Comparison of ENCODE assay signal across 8 cellular contexts in genomic region chr1:46303872-46304326, GRCh38.
DNase-seq lines count a peak whose midpoint lies in the region; TF ChIP-seq lines count a peak whose summit lies in the region.

No MANE protein-coding gene starts in this region.

- peak; percentile 46 for DNase-seq in CD1c-positive myeloid dendritic cell (ENCODE audit: extremely low spot score)
- DNase-seq in stimulated activated CD4-positive, alpha-beta T cell treated with anti-CD3 and anti-CD28 coated beads, Interleukin-4, amount 100 ng/mL, for 24 hours: no peak
- DNase-seq in stimulated activated CD4-positive, alpha-beta T cell treated with anti-CD3 and anti-CD28 coated beads, Interleukin-1b, Interleukin-23, amount 100 ng/mL, for 48 hours: no peak
- DNase-seq in HCEC 1CT: no peak
- no peak for DNase-seq in activated CD4-positive, alpha-beta T cell treated with anti-CD3 and anti-CD28 coated beads for 48 hours

- H3K4me2 ChIP-seq in Loucy (ENCODE audit: low read depth, low read length, poor library complexity, severe bottlenecking): peak overlapping the region; percentile 93

- H3K4me3 ChIP-seq in Loucy (ENCODE audit: low read length, poor library complexity, severe bottlenecking): peak overlapping the region; percentile 81
- peak overlapping the region; percentile 93 for H3K4me3 ChIP-seq in duodenal mucosa (ENCODE audit: low read depth in 1 of 2, low read length in 2 of 2)

- peak overlapping the region; percentile 94 for H3K27ac ChIP-seq in duodenal mucosa (ENCODE audit: low read depth, low read length)

- H4K20me1 ChIP-seq in Loucy (ENCODE audit: insufficient read depth, low read length, poor library complexity, severe bottlenecking): peaks cover 71% of the 10 kb centered on the region

- peaks cover 95% of the 10 kb centered on the region for H3K79me2 ChIP-seq in Loucy (ENCODE audit: insufficient read depth, low read length)

- no peaks in the 10 kb centered on the region for H3K27me3 Mint-ChIP-seq in nephron (ENCODE audit: low read depth)

- 0 out of 2 replicates have a peak, but pooled peaks cover 2% of the 10 kb centered on the region for H3K36me3 ChIP-seq in Loucy (ENCODE audit: insufficient read depth, low read length)
- H3K36me3 ChIP-seq in duodenal mucosa (ENCODE audit: control insufficient read depth in 1 of 2, insufficient read depth in 2 of 2, low read length in 2 of 2): peaks cover 0 to 7% of the 10 kb centered on the region in 2 donors

- peak overlapping the region; percentile 100 for H3K27ac Mint-ChIP-seq in nephron

- peaks cover 34% of the 10 kb centered on the region for H3K4me1 Mint-ChIP-seq in nephron

- no peak for TF ChIP-seq CTCF in Loucy (conservative IDR thresholded peaks at IDR 0.05; ENCODE audit: low read length)
- TF ChIP-seq CTCF in nephron (IDR thresholded peaks at IDR 0.05; ENCODE audit: unreplicated experiment in 3 of 3): no peak

- H3K27me3 ChIP-seq in Loucy (ENCODE audit: insufficient read depth, low read length, poor library complexity, severe bottlenecking) (peaks cover 4% of the 10 kb centered on the region), duodenal mucosa (ENCODE audit: control insufficient read depth in 1 of 2, insufficient read depth in 2 of 2, low read length in 2 of 2) (no peaks in the 10 kb centered on the region)

- peaks cover 20% of the 10 kb centered on the region for H3K36me3 Mint-ChIP-seq in nephron (ENCODE audit: low read depth)

- H3K4me3 Mint-ChIP-seq in nephron: peak overlapping the region; percentile 98 to 99 (median 99)

- H3K9me2 ChIP-seq in Loucy (replicated peaks; ENCODE audit: low read depth, low read length): no peaks in the 10 kb centered on the region

- no peaks in the 10 kb centered on the region for H3K9me3 ChIP-seq in Loucy (ENCODE audit: insufficient read depth, low read depth, low read length)
- H3K9me3 ChIP-seq in duodenal mucosa (ENCODE audit: control insufficient read depth in 1 of 2, low read length in 2 of 2): no peaks in the 10 kb centered on the region

- H3K9ac ChIP-seq in Loucy (ENCODE audit: low read depth, low read length, poor library complexity, severe bottlenecking) (peak overlapping the region; percentile 87), duodenal mucosa (ENCODE audit: low read depth in 1 of 2, low read length in 2 of 2) (peak overlapping the region; percentile 94 to 98)

- no peaks in the 10 kb centered on the region for H3F3A ChIP-seq in Loucy (ENCODE audit: low read depth)

- peaks cover 54% of the 10 kb centered on the region for H3K4me1 ChIP-seq in Loucy (ENCODE audit: insufficient read depth, low read length, poor library complexity, severe bottlenecking)
- H3K4me1 ChIP-seq in duodenal mucosa (ENCODE audit: control insufficient read depth in 1 of 2, insufficient read depth in 2 of 2, low read length in 2 of 2): peaks cover 28 to 31% of the 10 kb centered on the region in 2 donors

- peak overlapping the region; percentile 80 for H2AFZ ChIP-seq in Loucy (ENCODE audit: low read length)

- no peaks in the 10 kb centered on the region for H3K9me3 Mint-ChIP-seq in nephron
